19 cellular contexts compared by ENCODE assay signal in genomic region chr2:196253115-196253484, GRCh38.
DNase-seq lines count a peak whose midpoint lies in the region; ATAC-seq lines count a peak whose summit lies in the region.
"Had no signal": no experiment of that assay in that cellular context is flagged by ENCODE, and none has a peak within 500 bp of the region (broad histone marks: within the 10 kb centered on the region; RNA-seq: fewer than 3 reads in every experiment).

No MANE protein-coding gene starts in this region.

- no peak overlapping the region for H3K18ac ChIP-seq in trophoblast cell (ENCODE audit: low read length)

- H2BK12ac ChIP-seq in trophoblast cell (ENCODE audit: low read length): no peak overlapping the region

- no peak overlapping the region for H3K14ac ChIP-seq in trophoblast cell (ENCODE audit: low read length)

- H2BK5ac ChIP-seq in trophoblast cell (ENCODE audit: low read depth, low read length, poor library complexity): no peak overlapping the region

- intact Hi-C loops in activated CD4-positive, alpha-beta T cell treated with anti-CD3 and anti-CD28 coated beads, Interleukin-2, amount 10 ng/mL, durations not matched to agents 24 days and 14 days (cut with micrococcal nuclease): loop anchor here (1.0 to 2.0 kb wide), 2 partner anchors 11 to 16 kb away; no protein-coding TSS in a partner anchor

- H3K4me1 Mint-ChIP-seq in activated CD4-positive, alpha-beta T cell treated with anti-CD3 and anti-CD28 coated beads, Interleukin-2, amount 10 ng/mL, durations not matched to agents 24 days and 14 days: peaks cover 71% of the 10 kb centered on the region
- H3K4me1 Mint-ChIP-seq in activated naive CD8-positive, alpha-beta T cell treated with anti-CD3 and anti-CD28 coated beads for 36 hours: peaks cover 68% of the 10 kb centered on the region
- peaks cover 65% of the 10 kb centered on the region for H3K4me1 Mint-ChIP-seq in stimulated activated effector memory CD8-positive, alpha-beta T cell treated with anti-CD3 and anti-CD28 coated beads, Interleukin-12 subunit alpha, Interleukin-12 subunit beta, amount 100 ng/mL, for 72 hours

- peaks cover 21% of the 10 kb centered on the region for H3K9me3 Mint-ChIP-seq in activated CD4-positive, alpha-beta T cell treated with anti-CD3 and anti-CD28 coated beads, Interleukin-2, amount 10 ng/mL, durations not matched to agents 24 days and 14 days
- H3K9me3 Mint-ChIP-seq in activated naive CD8-positive, alpha-beta T cell treated with anti-CD3 and anti-CD28 coated beads for 36 hours: peaks cover 18% of the 10 kb centered on the region
- peaks cover 5% of the 10 kb centered on the region for H3K9me3 Mint-ChIP-seq in stimulated activated effector memory CD8-positive, alpha-beta T cell treated with anti-CD3 and anti-CD28 coated beads, Interleukin-12 subunit alpha, Interleukin-12 subunit beta, amount 100 ng/mL, for 72 hours

- peaks cover 3 to 4% of the 10 kb centered on the region in 2 experiments for H3K36me3 ChIP-seq in trophoblast cell (ENCODE audit: control insufficient read depth in 1 of 2, insufficient read depth in 2 of 2, low read length in 2 of 2)
- H3K36me3 ChIP-seq: BLaER1, cardiac muscle cell, lower lobe of right lung had no signal

- H3K4me1 ChIP-seq in trophoblast cell (ENCODE audit: control insufficient read depth in 1 of 2, insufficient read depth in 2 of 2, low read length in 2 of 2): no peaks in the 10 kb centered on the region

- peaks cover 11% of the 10 kb centered on the region for H3K36me3 Mint-ChIP-seq in activated CD4-positive, alpha-beta T cell treated with anti-CD3 and anti-CD28 coated beads, Interleukin-2, amount 10 ng/mL, durations not matched to agents 24 days and 14 days (ENCODE audit: low read depth)
- H3K36me3 Mint-ChIP-seq in activated naive CD8-positive, alpha-beta T cell treated with anti-CD3 and anti-CD28 coated beads for 36 hours: peaks cover 26% of the 10 kb centered on the region
- H3K36me3 Mint-ChIP-seq in stimulated activated effector memory CD8-positive, alpha-beta T cell treated with anti-CD3 and anti-CD28 coated beads, Interleukin-12 subunit alpha, Interleukin-12 subunit beta, amount 100 ng/mL, for 72 hours: peaks cover 5% of the 10 kb centered on the region
- H3K36me3 Mint-ChIP-seq: naive B cell had no signal

- peak overlapping the region; percentile 79 for H3K27ac Mint-ChIP-seq in activated CD4-positive, alpha-beta T cell treated with anti-CD3 and anti-CD28 coated beads, Interleukin-2, amount 10 ng/mL, durations not matched to agents 24 days and 14 days
- H3K27ac Mint-ChIP-seq in activated naive CD8-positive, alpha-beta T cell treated with anti-CD3 and anti-CD28 coated beads for 36 hours: peak overlapping the region; percentile 75
- peak overlapping the region; percentile 87 for H3K27ac Mint-ChIP-seq in stimulated activated effector memory CD8-positive, alpha-beta T cell treated with anti-CD3 and anti-CD28 coated beads, Interleukin-12 subunit alpha, Interleukin-12 subunit beta, amount 100 ng/mL, for 72 hours
- H3K27ac Mint-ChIP-seq: progenitor cell of endocrine pancreas, type B pancreatic cell had no signal

- no peak for DNase-seq in activated CD4-positive, alpha-beta T cell treated with anti-CD3 and anti-CD28 coated beads, Interleukin-2, amount 10 ng/mL, durations not matched to agents 24 days and 14 days
- no peak for DNase-seq in activated CD4-positive, alpha-beta T cell treated with anti-CD3 and anti-CD28 coated beads for 4 hours
- no peak for DNase-seq in activated naive CD8-positive, alpha-beta T cell treated with anti-CD3 and anti-CD28 coated beads for 36 hours
- DNase-seq in stimulated activated effector memory CD8-positive, alpha-beta T cell treated with anti-CD3 and anti-CD28 coated beads, Interleukin-12 subunit alpha, Interleukin-12 subunit beta, amount 100 ng/mL, for 72 hours (ENCODE audit: low spot score in 2 of 2): no peak
- DNase-seq in caudate nucleus (lab: John Stamatoyannopoulos, UW) (no peak), trophoblast cell (no peak)
- DNase-seq: GDM1, heart right ventricle, lower lobe of right lung, naive B cell, NCI-H1436 treated with DMSO at 0.1 percent for 48 hours, NCI-H446, spleen had no signal

- H3K27ac ChIP-seq in caudate nucleus (ENCODE audit: low read depth, low read length) (no peak overlapping the region), trophoblast cell (ENCODE audit: low read depth, low read length) (no peak overlapping the region)
- H3K27ac ChIP-seq: BLaER1, cardiac muscle cell, heart right ventricle, lower lobe of right lung, spleen had no signal

- no peak overlapping the region for H2AK5ac ChIP-seq in trophoblast cell (ENCODE audit: low read length)

- no peak overlapping the region for H4K12ac ChIP-seq in trophoblast cell (ENCODE audit: low read depth, low read length)

- no peak overlapping the region for H3K9ac ChIP-seq in trophoblast cell (ENCODE audit: low read length)
- H3K9ac ChIP-seq: BLaER1 had no signal

- ATAC-seq in GM21390 (IDR thresholded peaks at IDR 0.05; ENCODE audit: unreplicated experiment): peak; percentile 48
- peak; percentile 88 for ATAC-seq in stimulated activated effector memory CD8-positive, alpha-beta T cell treated with anti-CD3 and anti-CD28 coated beads, Interleukin-12 subunit alpha, Interleukin-12 subunit beta, amount 100 ng/mL, for 72 hours
- no peak for ATAC-seq in HG03280 (IDR thresholded peaks at IDR 0.05; ENCODE audit: unreplicated experiment)
- ATAC-seq: heart right ventricle, lower lobe of right lung had no signal

- H3K79me1 ChIP-seq in trophoblast cell (ENCODE audit: low read length): peaks cover 1% of the 10 kb centered on the region

- no peak overlapping the region for H2AFZ ChIP-seq in trophoblast cell (ENCODE audit: insufficient read depth, low read length, poor library complexity)

- H4K91ac ChIP-seq in trophoblast cell (ENCODE audit: low read depth, low read length): no peak overlapping the region

- no peaks in the 10 kb centered on the region for H3K27me3 ChIP-seq in trophoblast cell (ENCODE audit: insufficient read depth, low read length)
- H3K27me3 ChIP-seq: BLaER1, cardiac muscle cell, heart right ventricle, spleen had no signal

- H3K9me3 ChIP-seq in trophoblast cell (ENCODE audit: insufficient read depth, low read depth, low read length): no peaks in the 10 kb centered on the region
- H3K9me3 ChIP-seq: BLaER1, heart right ventricle, lower lobe of right lung, spleen had no signal

- no peak overlapping the region for H2BK120ac ChIP-seq in trophoblast cell (ENCODE audit: insufficient read depth, low read length, poor library complexity)

- no peaks in the 10 kb centered on the region for H3K79me2 ChIP-seq in trophoblast cell (ENCODE audit: control insufficient read depth, insufficient read depth, low read length, poor library complexity)

- no peak overlapping the region for H3K4ac ChIP-seq in trophoblast cell (ENCODE audit: low read depth, low read length)

- peak overlapping the region; percentile 0 for H3K4me3 Mint-ChIP-seq in activated CD4-positive, alpha-beta T cell treated with anti-CD3 and anti-CD28 coated beads, Interleukin-2, amount 10 ng/mL, durations not matched to agents 24 days and 14 days
- H3K4me3 Mint-ChIP-seq in activated naive CD8-positive, alpha-beta T cell treated with anti-CD3 and anti-CD28 coated beads for 36 hours: no peak overlapping the region
- peak overlapping the region; percentile 3 for H3K4me3 Mint-ChIP-seq in stimulated activated effector memory CD8-positive, alpha-beta T cell treated with anti-CD3 and anti-CD28 coated beads, Interleukin-12 subunit alpha, Interleukin-12 subunit beta, amount 100 ng/mL, for 72 hours
- H3K4me3 Mint-ChIP-seq: naive B cell, type B pancreatic cell had no signal

- no peak overlapping the region for H4K8ac ChIP-seq in trophoblast cell (ENCODE audit: low read depth, low read length)

- H3K23ac ChIP-seq in trophoblast cell (ENCODE audit: low read length): no peak overlapping the region

- H3K27me3 Mint-ChIP-seq in activated CD4-positive, alpha-beta T cell treated with anti-CD3 and anti-CD28 coated beads, Interleukin-2, amount 10 ng/mL, durations not matched to agents 24 days and 14 days: no peaks in the 10 kb centered on the region
- H3K27me3 Mint-ChIP-seq in activated naive CD8-positive, alpha-beta T cell treated with anti-CD3 and anti-CD28 coated beads for 36 hours: no peaks in the 10 kb centered on the region
- H3K27me3 Mint-ChIP-seq: naive B cell, progenitor cell of endocrine pancreas, type B pancreatic cell had no signal

- H3K4me3 ChIP-seq in trophoblast cell (ENCODE audit: low read depth, low read length): no peak overlapping the region
- H3K4me3 ChIP-seq: BLaER1, cardiac muscle cell, heart right ventricle, lower lobe of right lung, spleen had no signal

- no peak overlapping the region for H3K4me2 ChIP-seq in trophoblast cell (ENCODE audit: low read length)
- H3K4me2 ChIP-seq: BLaER1 had no signal
